In the genomic region with DNA sequence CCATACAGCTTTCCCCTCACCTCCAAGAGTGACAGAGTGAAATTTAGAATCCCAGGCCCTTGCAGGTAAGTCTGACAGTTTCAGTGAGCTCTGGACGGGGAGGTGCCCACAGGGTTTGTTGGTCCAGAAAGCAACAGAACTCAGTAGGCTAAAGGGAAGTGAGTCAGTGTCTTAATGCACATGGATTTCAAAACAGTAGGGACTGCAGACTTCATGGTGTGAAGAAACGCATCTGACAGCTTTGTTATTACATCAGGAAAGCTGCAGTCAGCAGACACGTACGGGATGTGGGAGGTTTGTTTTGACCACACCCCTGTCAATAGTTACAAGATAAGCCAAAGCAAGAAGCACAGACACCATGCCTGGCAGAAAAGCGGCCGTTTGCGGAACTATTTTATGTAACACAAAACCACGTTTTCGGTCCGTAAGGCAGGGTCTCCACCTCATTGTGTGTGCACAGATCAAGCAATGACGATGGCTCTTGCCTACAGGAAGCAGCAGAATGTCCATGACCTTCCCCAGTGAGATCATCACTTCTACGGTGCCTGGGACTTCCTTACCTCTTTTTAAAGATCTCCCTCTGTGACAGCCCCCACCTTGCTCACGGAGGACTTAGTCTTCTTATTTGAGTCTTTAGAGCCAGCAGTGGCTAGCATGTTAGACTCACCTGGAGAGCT, we compare ENCODE assay signal across 8 cellular contexts. TPM values are rescaled to one million over a fixed set of nuclear protein-coding genes. Genes with fewer than 3 reads are reported as not detected.
DNase-seq lines count a peak whose midpoint lies in the region; ATAC-seq and TF ChIP-seq lines count a peak whose summit lies in the region.

No MANE protein-coding gene starts in this region.

- peak overlapping the region; percentile 57 for H2AFZ ChIP-seq in osteoblast (ENCODE audit: low read length)

- H3K4me3 ChIP-seq in AG10803 (ENCODE audit: low read length) (peak overlapping the region; percentile 16; the same call in 1 of the 2 replicates), esophagus muscularis mucosa (peak overlapping the region in 1 of 4 donors; percentile 25), osteoblast (ENCODE audit: insufficient read depth, low read length) (no peak overlapping the region), testis (no peak overlapping the region)

- WGBS in esophagus muscularis mucosa, result 39% methylated on average over 13 of the region's 13 CpGs
- 31 to 47% methylated on average over 13 of the region's 13 CpGs for WGBS in testis, 2 donors

- H3K27ac ChIP-seq in esophagus muscularis mucosa (replicated peaks in 1 of 4), result peak overlapping the region; percentile 36 to 73 (median 54)
- peak overlapping the region; percentile 49 for H3K27ac ChIP-seq in osteoblast (ENCODE audit: low read depth, low read length)
- peak overlapping the region in 1 of 2 donors; percentile 43 for H3K27ac ChIP-seq in testis

- H3K9me3 ChIP-seq in esophagus muscularis mucosa (peaks cover 0 to 20% (median 3%) of the 10 kb centered on the region in 4 donors), osteoblast (ENCODE audit: low read depth, low read length) (peaks cover 2% of the 10 kb centered on the region), testis (no peaks in the 10 kb centered on the region)

- H3K27me3 ChIP-seq in esophagus muscularis mucosa (no peaks in the 10 kb centered on the region), osteoblast (ENCODE audit: insufficient read depth, low read length) (no peaks in the 10 kb centered on the region), testis (no peaks in the 10 kb centered on the region)

- TF ChIP-seq EP300 in esophagus muscularis mucosa (IDR thresholded peaks at IDR 0.05), result peak; percentile 5

- DNase-seq in AG10803 (ENCODE audit: low read depth), result peak; percentile 97
- DNase-seq in NCI-H226, result peak; percentile 98
- peak; percentile 87 for DNase-seq in activated CD8-positive, alpha-beta memory T cell treated with anti-CD3 and anti-CD28 coated beads, Interleukin-2, amount 50 U/mL, for 1 hour (ENCODE audit: extremely low read depth)
- peak; percentile 93 for DNase-seq in esophagus muscularis mucosa (ENCODE audit: extremely low spot score)
- DNase-seq in osteoblast (ENCODE audit: insufficient read length, low spot score, missing footprints), result peak; percentile 85
- DNase-seq in testis, result peak; percentile 57
- DNase-seq in NCI-H2171 treated with DMSO at 0.1 percent for 48 hours (lab: John Stamatoyannopoulos, UW), result no peak

- ATAC-seq in GM21723 (IDR thresholded peaks at IDR 0.05; ENCODE audit: unreplicated experiment), result peak; percentile 81

- H4K20me1 ChIP-seq in osteoblast (ENCODE audit: insufficient read depth, low read length), result no peaks in the 10 kb centered on the region

- intact Hi-C loops in esophagus muscularis mucosa (cut with DNase I), result no loop called here
- intact Hi-C loops in testis (cut with DNase I; ENCODE audit: low total_unique reads), result no loop called here

- TF ChIP-seq POLR2A in esophagus muscularis mucosa (IDR thresholded peaks at IDR 0.05; ENCODE audit: low read depth) (no peak), testis (IDR thresholded peaks at IDR 0.05) (no peak)

- no peaks in the 10 kb centered on the region for H3K79me2 ChIP-seq in osteoblast (ENCODE audit: insufficient read depth, low read length)

- H3K4me2 ChIP-seq in osteoblast (ENCODE audit: insufficient read depth, low read length), result peak overlapping the region; percentile 23

- no peaks in the 10 kb centered on the region for H3K36me3 ChIP-seq in esophagus muscularis mucosa
- H3K36me3 ChIP-seq in osteoblast (ENCODE audit: insufficient read depth, low read length), result no peaks in the 10 kb centered on the region
- H3K36me3 ChIP-seq in testis (ENCODE audit: low read depth, missing control alignments), result no peaks in the 10 kb centered on the region

- peaks cover 11 to 18% (median 14%) of the 10 kb centered on the region in 4 donors for H3K4me1 ChIP-seq in esophagus muscularis mucosa
- H3K4me1 ChIP-seq in osteoblast (ENCODE audit: insufficient read depth, low read length), result peaks cover 9% of the 10 kb centered on the region
- no peaks in the 10 kb centered on the region for H3K4me1 ChIP-seq in testis

- no peak for TF ChIP-seq CTCF in AG10803 (conservative IDR thresholded peaks at IDR 0.05; ENCODE audit: low read length)
- no peak for TF ChIP-seq CTCF in esophagus muscularis mucosa (IDR thresholded peaks at IDR 0.05)
- TF ChIP-seq CTCF in osteoblast (IDR thresholded peaks at IDR 0.05; ENCODE audit: extremely low read depth, low read depth, low read length), result no peak
- TF ChIP-seq CTCF in testis (IDR thresholded peaks at IDR 0.05), result no peak

RNA-seq across cellular contexts. Expression of a gene that starts 58.1 kb away (rescaled TPM):
- total RNA-seq in esophagus muscularis mucosa, result 1,000 to 10,000 TPM; 1,795 to 3,027 (median 2,719) TPM
- total RNA-seq in osteoblast, result 1,459 and 1,507 TPM in 2 replicates
- total RNA-seq in testis, result 1,000 to 10,000 TPM; 1,162 to 1,419 TPM
- polyA plus RNA-seq in testis (ENCODE audit: insufficient read depth, low read depth, low replicate concordance), result 2,237 TPM
